17 cellular contexts compared by ENCODE assay signal in the genomic region with DNA sequence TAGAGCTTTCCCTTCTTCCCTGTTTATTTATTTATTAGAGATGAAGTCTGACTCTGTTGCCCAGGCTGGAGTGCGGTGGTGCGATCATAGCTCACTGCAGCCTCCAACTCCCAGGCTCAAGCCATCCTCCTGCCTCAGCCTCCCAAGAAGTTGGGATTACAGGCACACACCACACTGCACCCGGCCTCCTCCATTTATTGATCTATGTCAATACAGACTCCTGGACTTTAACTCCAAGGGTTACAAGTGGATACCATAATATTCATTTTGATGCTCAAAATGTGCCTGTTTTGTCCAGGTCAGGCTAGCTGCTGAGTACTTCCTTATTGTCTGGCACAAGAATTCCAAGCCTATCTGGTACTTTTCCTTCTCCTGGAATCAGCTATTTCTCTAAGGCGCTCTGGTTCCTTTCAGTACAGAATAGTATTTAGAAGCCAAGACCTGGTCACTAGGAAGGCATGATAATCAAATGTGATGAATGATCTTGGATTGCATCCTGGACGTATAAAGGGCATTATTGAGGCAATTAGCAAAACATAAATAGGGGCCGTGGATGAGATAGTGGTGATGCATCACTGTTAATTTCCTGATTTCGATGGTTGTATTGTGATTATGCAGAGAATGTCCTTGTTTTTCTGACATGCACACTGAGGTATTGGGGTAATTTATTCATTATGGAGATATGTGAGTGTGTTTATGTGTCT. TPM values are rescaled to one million over a fixed set of nuclear protein-coding genes. Genes with fewer than 3 reads are reported as not detected.
DNase-seq lines count a peak whose midpoint lies in the region; ATAC-seq and TF ChIP-seq lines count a peak whose summit lies in the region.
"Had no signal": no experiment of that assay in that cellular context is flagged by ENCODE, and none has a peak within 500 bp of the region (broad histone marks: within the 10 kb centered on the region; RNA-seq: fewer than 3 reads in every experiment).

No MANE protein-coding gene starts in this region.

- peaks cover 23% of the 10 kb centered on the region for H3K79me2 ChIP-seq in parathyroid adenoma

- no peaks in the 10 kb centered on the region for H3K27me3 Mint-ChIP-seq in CD4-positive, alpha-beta memory T cell

- peaks cover 61 to 75% of the 10 kb centered on the region in 2 donors for H3K36me3 Mint-ChIP-seq in CD4-positive, alpha-beta memory T cell

- H3K9ac ChIP-seq in parathyroid adenoma, result no peak overlapping the region

- H2AFZ ChIP-seq in parathyroid adenoma, result no peak overlapping the region

- H3K27ac ChIP-seq in CD4-positive, alpha-beta memory T cell (ENCODE audit: low read depth, low read length), result no peak overlapping the region
- H3K27ac ChIP-seq in parathyroid adenoma, result no peak overlapping the region
- H3K27ac ChIP-seq: HL-60 had no signal

- H3K9me3 Mint-ChIP-seq in CD4-positive, alpha-beta memory T cell, result no peaks in the 10 kb centered on the region
- H3K9me3 Mint-ChIP-seq: neural crest cell; stimulated activated effector memory CD8-positive, alpha-beta T cell treated with anti-CD3 and anti-CD28 coated beads, Interleukin-12 subunit alpha, Interleukin-12 subunit beta, amount 100 ng/mL, for 72 hours had no signal

- TF ChIP-seq CTCF in fibroblast of mammary gland (conservative IDR thresholded peaks at IDR 0.05; ENCODE audit: control insufficient read depth, insufficient read depth, low read depth, low read length) (no peak), parathyroid adenoma (IDR thresholded peaks at IDR 0.05) (no peak)

- peak overlapping the region; percentile 49 for H3K4me2 ChIP-seq in parathyroid adenoma (ENCODE audit: low read length)

- no peak for DNase-seq in CD4-positive, alpha-beta memory T cell
- DNase-seq in HS-5 (ENCODE audit: low read depth) (peak; percentile 58), fibroblast of mammary gland (ENCODE audit: low read depth) (peak; percentile 88), middle frontal gyrus (ENCODE audit: extremely low spot score, low spot score) (no peak), NCI-H187 (lab: John Stamatoyannopoulos, UW) (no peak)
- DNase-seq: activated effector memory CD4-positive, alpha-beta T cell treated with anti-CD3 and anti-CD28 coated beads, Interleukin-2, amount 50 U/mL, for 16 hours; hippocampal formation; left cardiac atrium; NCI-H1694; Peyer's patch; stimulated activated CD4-positive, alpha-beta T cell treated with anti-CD3 and anti-CD28 coated beads, Interleukin-4, amount 100 ng/mL, for 4 hours had no signal

- H3K27me3 ChIP-seq in CD4-positive, alpha-beta memory T cell (ENCODE audit: insufficient read depth, low read length), result no peaks in the 10 kb centered on the region
- H3K27me3 ChIP-seq in parathyroid adenoma (ENCODE audit: control insufficient read depth, insufficient read depth, low read length), result no peaks in the 10 kb centered on the region
- H3K27me3 ChIP-seq: Peyer's patch had no signal

- peaks cover 52% of the 10 kb centered on the region for H3K36me3 ChIP-seq in CD4-positive, alpha-beta memory T cell (ENCODE audit: insufficient read depth, low read length)
- H3K36me3 ChIP-seq in parathyroid adenoma (ENCODE audit: control insufficient read depth, insufficient read depth, low read length), result peaks cover 4% of the 10 kb centered on the region

- no peak overlapping the region for H3K4me3 Mint-ChIP-seq in CD4-positive, alpha-beta memory T cell
- H3K4me3 Mint-ChIP-seq: neural crest cell; stimulated activated effector memory CD8-positive, alpha-beta T cell treated with anti-CD3 and anti-CD28 coated beads, Interleukin-12 subunit alpha, Interleukin-12 subunit beta, amount 100 ng/mL, for 72 hours had no signal

- no peak for ATAC-seq in HG02870 (IDR thresholded peaks at IDR 0.05; ENCODE audit: unreplicated experiment)
- ATAC-seq: left cardiac atrium; sciatic nerve; stimulated activated effector memory CD8-positive, alpha-beta T cell treated with anti-CD3 and anti-CD28 coated beads, Interleukin-12 subunit alpha, Interleukin-12 subunit beta, amount 100 ng/mL, for 72 hours had no signal

- H3K4me1 ChIP-seq in CD4-positive, alpha-beta memory T cell (ENCODE audit: insufficient read depth, low read length), result peaks cover 25% of the 10 kb centered on the region
- H3K4me1 ChIP-seq in parathyroid adenoma, result peaks cover 21% of the 10 kb centered on the region

- POLR2A ChIA-PET in CD4-positive, alpha-beta memory T cell (lab: Charles Lee; ENCODE audit: partially characterized antibody), result no interaction called here

- CTCF ChIA-PET in CD4-positive, alpha-beta memory T cell (lab: Charles Lee; ENCODE audit: partially characterized antibody), result interaction anchor here (0.6 to 1.6 kb wide), 4 partner anchors 11 to 100 kb away, joined by 3 to 5 read pairs (median 3); no protein-coding TSS in a partner anchor

- no peak overlapping the region for H3K4me3 ChIP-seq in CD4-positive, alpha-beta memory T cell (ENCODE audit: low read length in 2 of 2)
- no peak overlapping the region for H3K4me3 ChIP-seq in fibroblast of mammary gland (ENCODE audit: control insufficient read depth, low read depth, low read length)
- peak overlapping the region; percentile 43 for H3K4me3 ChIP-seq in parathyroid adenoma (ENCODE audit: low read depth, low read length)

- peak overlapping the region in 6 of 7 donors; percentile 10 to 81 (median 33) for H3K27ac Mint-ChIP-seq in CD4-positive, alpha-beta memory T cell

- no peaks in the 10 kb centered on the region for H3K9me3 ChIP-seq in CD4-positive, alpha-beta memory T cell (ENCODE audit: control insufficient read depth in 1 of 2, low read length in 2 of 2)
- H3K9me3 ChIP-seq in parathyroid adenoma (ENCODE audit: control insufficient read depth, low read length), result no peaks in the 10 kb centered on the region
- H3K9me3 ChIP-seq: Peyer's patch had no signal

- H3K4me1 Mint-ChIP-seq in CD4-positive, alpha-beta memory T cell, result peaks cover 27 to 52% (median 43%) of the 10 kb centered on the region in 4 donors

- intact Hi-C loops in CD4-positive, alpha-beta memory T cell (cut with micrococcal nuclease), result no loop called here

RNA-seq across cellular contexts. Expression of gene IL4R, which starts 21.7 kb away (rescaled TPM):
- 100 to 1,000 TPM; 143 to 152 TPM for total RNA-seq in CD4-positive, alpha-beta memory T cell
- polyA plus RNA-seq in CD4-positive, alpha-beta memory T cell, result 10 to 100 TPM; 32.6 to 66.1 TPM

Comparison
In these comparisons a context has a peak if more than half of its experiments do, and no peak if none do; other contexts are left out.
1. DNase-seq: peak in HS-5 (single experiment) and fibroblast of mammary gland (single experiment); none in CD4-positive, alpha-beta memory T cell (0 of 5), middle frontal gyrus (single experiment) and NCI-H187 (0 of 2).